21 cellular contexts compared by ENCODE assay signal in genomic region chr6:69293471-69293870, GRCh38.
DNase-seq lines count a peak whose midpoint lies in the region; ATAC-seq, FAIRE-seq and TF ChIP-seq lines count a peak whose summit lies in the region.
"Had no signal": no experiment of that assay in that cellular context is flagged by ENCODE, and none has a peak within 500 bp of the region (broad histone marks: within the 10 kb centered on the region; RNA-seq: fewer than 3 reads in every experiment).

No MANE protein-coding gene starts in this region.

- H3K27me3 ChIP-seq in GM23338 (ENCODE audit: insufficient read depth) (no peaks in the 10 kb centered on the region), endodermal cell (ENCODE audit: control insufficient read depth, insufficient read depth, low read length, poor library complexity, severe bottlenecking) (no peaks in the 10 kb centered on the region), GM23248 (replicated peaks; ENCODE audit: insufficient read depth) (no peaks in the 10 kb centered on the region)
- H3K27me3 ChIP-seq: BLaER1 treated with 17β-estradiol and CSF1 and Interleukin-3, amounts not matched to agents 10 nM and 100 nM had no signal

- H3K36me3 Mint-ChIP-seq in GM23338 (ENCODE audit: low read depth): no peaks in the 10 kb centered on the region
- H3K36me3 Mint-ChIP-seq in endodermal cell (ENCODE audit: low read depth): no peaks in the 10 kb centered on the region
- H3K36me3 Mint-ChIP-seq: CD4-positive, CD25-positive, alpha-beta regulatory T cell; CD8-positive, alpha-beta memory T cell had no signal

- H3K27ac Mint-ChIP-seq in GM23338 (0 out of 2 replicates have a peak overlapping the region, but pooled peaks have one; percentile 46), endodermal cell (peak overlapping the region; percentile 26)
- H3K27ac Mint-ChIP-seq: B cell; CD4-positive, CD25-positive, alpha-beta regulatory T cell; CD8-positive, alpha-beta memory T cell had no signal

- in situ Hi-C loops in GM23248 (cut with MboI): no loop called here

- no peaks in the 10 kb centered on the region for H3F3A ChIP-seq in GM23338 (replicated peaks; ENCODE audit: low read depth)
- H3F3A ChIP-seq in GM23248 (ENCODE audit: insufficient read depth): no peaks in the 10 kb centered on the region

- H3K4me1 ChIP-seq in GM23338 (ENCODE audit: insufficient read depth): no peaks in the 10 kb centered on the region; the same call in 1 of the 2 replicates
- no peaks in the 10 kb centered on the region for H3K4me1 ChIP-seq in endodermal cell (ENCODE audit: control insufficient read depth, insufficient read depth, low read length)
- H3K4me1 ChIP-seq in GM23248 (ENCODE audit: insufficient read depth): no peaks in the 10 kb centered on the region
- H3K4me1 ChIP-seq: HAP-1 had no signal

- H3K9me3 Mint-ChIP-seq in GM23338 (no peaks in the 10 kb centered on the region), endodermal cell (no peaks in the 10 kb centered on the region)

- H3K79me2 ChIP-seq in GM23338 (replicated peaks; ENCODE audit: insufficient read depth) (no peaks in the 10 kb centered on the region), GM23248 (ENCODE audit: insufficient read depth) (no peaks in the 10 kb centered on the region)

- no peaks in the 10 kb centered on the region for H3K9me3 ChIP-seq in endodermal cell (ENCODE audit: control insufficient read depth, low read length)
- no peaks in the 10 kb centered on the region for H3K9me3 ChIP-seq in GM23248 (ENCODE audit: low read depth)
- H3K9me3 ChIP-seq: BLaER1 treated with 17β-estradiol and CSF1 and Interleukin-3, amounts not matched to agents 10 nM and 100 nM; HAP-1 had no signal

- H3K36me3 ChIP-seq in GM23338 (ENCODE audit: insufficient read depth) (no peaks in the 10 kb centered on the region), endodermal cell (ENCODE audit: control insufficient read depth, insufficient read depth, low read length) (no peaks in the 10 kb centered on the region), GM23248 (ENCODE audit: low read depth) (no peaks in the 10 kb centered on the region)
- H3K36me3 ChIP-seq: BLaER1 treated with 17β-estradiol and CSF1 and Interleukin-3, amounts not matched to agents 10 nM and 100 nM; HAP-1 had no signal

- H3K4me1 Mint-ChIP-seq in GM23338 (peaks cover 7% of the 10 kb centered on the region; the same call in 1 of the 3 replicates), endodermal cell (no peaks in the 10 kb centered on the region)
- H3K4me1 Mint-ChIP-seq: B cell; CD4-positive, CD25-positive, alpha-beta regulatory T cell; CD8-positive, alpha-beta memory T cell had no signal

- peak; percentile 28; the same call in 2 of the 3 replicates for ATAC-seq in GM23338
- ATAC-seq: GM12878 had no signal

- H3K27me3 Mint-ChIP-seq in GM23338 (ENCODE audit: insufficient read depth, low read depth, poor library complexity) (no peaks in the 10 kb centered on the region), endodermal cell (ENCODE audit: insufficient read depth) (no peaks in the 10 kb centered on the region)
- H3K27me3 Mint-ChIP-seq: B cell; CD4-positive, CD25-positive, alpha-beta regulatory T cell; CD8-positive, alpha-beta memory T cell had no signal

- FAIRE-seq in urothelium cell line (lab: Jason Lieb, UNC): no peak
- FAIRE-seq: GM12878, GM19239 had no signal

- H4K20me1 ChIP-seq in GM23338 (replicated peaks; ENCODE audit: insufficient read depth): no peaks in the 10 kb centered on the region
- no peaks in the 10 kb centered on the region for H4K20me1 ChIP-seq in GM23248 (ENCODE audit: insufficient read depth)
- H4K20me1 ChIP-seq: BLaER1 treated with 17β-estradiol and CSF1 and Interleukin-3, amounts not matched to agents 10 nM and 100 nM had no signal

- H2AFZ ChIP-seq in GM23338 (peak overlapping the region; percentile 78; the same call in 1 of the 2 replicates), GM23248 (no peak overlapping the region)

- no peak overlapping the region for H3K4me3 Mint-ChIP-seq in GM23338
- no peak overlapping the region for H3K4me3 Mint-ChIP-seq in endodermal cell
- H3K4me3 Mint-ChIP-seq: B cell; CD4-positive, CD25-positive, alpha-beta regulatory T cell; CD8-positive, alpha-beta memory T cell had no signal

- TF ChIP-seq CTCF in GM23338 (conservative IDR thresholded peaks at IDR 0.05; ENCODE audit: low read depth in 2 of 2) (no peak), endodermal cell (conservative IDR thresholded peaks at IDR 0.05) (no peak)

- no peak overlapping the region for H3K9ac ChIP-seq in endodermal cell (ENCODE audit: extremely low read depth, low read length, poor library complexity, severe bottlenecking)
- no peak overlapping the region for H3K9ac ChIP-seq in GM23248
- H3K9ac ChIP-seq: BLaER1 treated with 17β-estradiol and CSF1 and Interleukin-3, amounts not matched to agents 10 nM and 100 nM had no signal

- no peak overlapping the region for H3K27ac ChIP-seq in GM23338 (ENCODE audit: low read depth)
- H3K27ac ChIP-seq in caudate nucleus (ENCODE audit: low read depth, low read length): peak overlapping the region; percentile 75
- no peak overlapping the region for H3K27ac ChIP-seq in endodermal cell (ENCODE audit: low read depth, low read length)
- peak overlapping the region; percentile 47 for H3K27ac ChIP-seq in temporal lobe (ENCODE audit: low read depth, low read length)
- no peak overlapping the region for H3K27ac ChIP-seq in GM23248
- H3K27ac ChIP-seq: 22Rv1; BLaER1 treated with 17β-estradiol and CSF1 and Interleukin-3, amounts not matched to agents 10 nM and 100 nM; HL-60 had no signal

- H3K4me2 ChIP-seq in GM23338: no peak overlapping the region
- H3K4me2 ChIP-seq in GM23248 (ENCODE audit: unreplicated experiment): no peak overlapping the region
- H3K4me2 ChIP-seq: BLaER1 treated with 17β-estradiol and CSF1 and Interleukin-3, amounts not matched to agents 10 nM and 100 nM had no signal

- H3K9me2 ChIP-seq in GM23338 (ENCODE audit: insufficient read depth) (0 out of 2 replicates have a peak, but pooled peaks cover 6% of the 10 kb centered on the region), GM23248 (ENCODE audit: insufficient read depth) (no peaks in the 10 kb centered on the region)

- H3K4me3 ChIP-seq in GM23338 (no peak overlapping the region), endodermal cell (ENCODE audit: low read length) (no peak overlapping the region), GM23248 (no peak overlapping the region)
- H3K4me3 ChIP-seq: BLaER1 treated with 17β-estradiol and CSF1 and Interleukin-3, amounts not matched to agents 10 nM and 100 nM; GM12878; HAP-1 had no signal

- 79 to 89% methylated on average over 2 to 4 of the region's 4 CpGs for WGBS in endodermal cell (ENCODE audit: insufficient coverage in 1 of 2, insufficient read length in 1 of 2), 2 experiments
- 22 to 26% methylated on average over 4 of the region's 4 CpGs for WGBS in GM23248 (ENCODE audit: low coverage in 1 of 2, low lambda C conversion rate in 2 of 2, missing lambda C conversion rate in 2 of 2), 2 experiments

- DNase-seq in GM23338 (ENCODE audit: low spot score) (no peak), caudate nucleus (lab: John Stamatoyannopoulos, UW) (no peak), endodermal cell (no peak), mucosa of gallbladder (ENCODE audit: low spot score) (no peak), urothelium cell line (ENCODE audit: low spot score) (no peak), GM23248 (no peak)
- DNase-seq: CD4-positive, CD25-positive, alpha-beta regulatory T cell; CD8-positive, alpha-beta memory T cell; DMS 273 treated with DMSO at 0.1 percent for 48 hours; DMS53; DND-41; EL; GOT3 had no signal

TF ChIP-seq in GM23338, 12 proteins besides CTCF, POLR2A, EP300 and RAD21 (continues in another document):
- TF ChIP-seq ETS1 (IDR thresholded peaks at IDR 0.05): no peak
- no peak for TF ChIP-seq STAT1 (IDR thresholded peaks at IDR 0.05; ENCODE audit: unreplicated experiment)
- no peak for TF ChIP-seq NANOG (IDR thresholded peaks at IDR 0.05; ENCODE audit: borderline replicate concordance)
- no peak for TF ChIP-seq REST (IDR thresholded peaks at IDR 0.05; ENCODE audit: unreplicated experiment)
- no peak for TF ChIP-seq CREB1 (CRISPR knock-in tag; IDR thresholded peaks at IDR 0.05; ENCODE audit: low read depth)

Comparison
In these comparisons a context has a peak if more than half of its experiments do, and no peak if none do; other contexts are left out.
1. H3K27ac ChIP-seq: peak in caudate nucleus (single experiment) and temporal lobe (single experiment); none in GM23338 (single experiment), endodermal cell (single experiment) and GM23248 (single experiment).